ENCODE assay signal across 1 cellular context in genomic region chr7:1459930-1460756, GRCh38.
TF ChIP-seq lines count a peak whose summit lies in the region.

No MANE protein-coding gene starts in this region.

TF ChIP-seq in H1, 55 proteins besides CTCF, POLR2A, EP300 and RAD21 (continued from another document):
- TF ChIP-seq CHD7 (IDR thresholded peaks at IDR 0.05; ENCODE audit: insufficient replicate concordance, low read length) (no peak), SP2 (IDR thresholded peaks at IDR 0.05; ENCODE audit: low read length) (no peak), BRCA1 (IDR thresholded peaks at IDR 0.05; ENCODE audit: low read depth, low read length) (no peak), FOSL1 (IDR thresholded peaks at IDR 0.05; ENCODE audit: insufficient read depth, low read depth, low read length) (no peak), CHD1 (IDR thresholded peaks at IDR 0.05; ENCODE audit: low read depth, low read length) (no peak), NANOG (IDR thresholded peaks at IDR 0.05; ENCODE audit: insufficient read depth, low read depth, low read length, poor library complexity, severe bottlenecking) (no peak)
- TF ChIP-seq, protein P1, sequence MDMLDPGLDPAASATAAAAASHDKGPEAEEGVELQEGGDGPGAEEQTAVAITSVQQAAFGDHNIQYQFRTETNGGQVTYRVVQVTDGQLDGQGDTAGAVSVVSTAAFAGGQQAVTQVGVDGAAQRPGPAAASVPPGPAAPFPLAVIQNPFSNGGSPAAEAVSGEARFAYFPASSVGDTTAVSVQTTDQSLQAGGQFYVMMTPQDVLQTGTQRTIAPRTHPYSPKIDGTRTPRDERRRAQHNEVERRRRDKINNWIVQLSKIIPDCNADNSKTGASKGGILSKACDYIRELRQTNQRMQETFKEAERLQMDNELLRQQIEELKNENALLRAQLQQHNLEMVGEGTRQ (IDR thresholded peaks at IDR 0.05; ENCODE audit: low read length), result no peak
TF ChIP-seq in H1: peak in this region for 0.
